In genomic region chr17:75349589-75349988, GRCh38 we compare ENCODE assay signal across 1 cellular context.
TF ChIP-seq lines count a peak whose summit lies in the region.

No MANE protein-coding gene starts in this region.

TF ChIP-seq in K562, 482 proteins besides CTCF, POLR2A, EP300 and RAD21:
- peak; percentile 56; the same call in 1 of the 2 replicates for TF ChIP-seq ZNF316 (IDR thresholded peaks at IDR 0.05)
- no peak for TF ChIP-seq ID3 (CRISPR knock-in tag; IDR thresholded peaks at IDR 0.05)
- no peak for TF ChIP-seq ID3 (tag; IDR thresholded peaks at IDR 0.05)
- no peak for TF ChIP-seq ATF1 (CRISPR knock-in tag; IDR thresholded peaks at IDR 0.05)
- no peak for TF ChIP-seq ATF1 (tag; IDR thresholded peaks at IDR 0.05)
